In the genomic region with DNA sequence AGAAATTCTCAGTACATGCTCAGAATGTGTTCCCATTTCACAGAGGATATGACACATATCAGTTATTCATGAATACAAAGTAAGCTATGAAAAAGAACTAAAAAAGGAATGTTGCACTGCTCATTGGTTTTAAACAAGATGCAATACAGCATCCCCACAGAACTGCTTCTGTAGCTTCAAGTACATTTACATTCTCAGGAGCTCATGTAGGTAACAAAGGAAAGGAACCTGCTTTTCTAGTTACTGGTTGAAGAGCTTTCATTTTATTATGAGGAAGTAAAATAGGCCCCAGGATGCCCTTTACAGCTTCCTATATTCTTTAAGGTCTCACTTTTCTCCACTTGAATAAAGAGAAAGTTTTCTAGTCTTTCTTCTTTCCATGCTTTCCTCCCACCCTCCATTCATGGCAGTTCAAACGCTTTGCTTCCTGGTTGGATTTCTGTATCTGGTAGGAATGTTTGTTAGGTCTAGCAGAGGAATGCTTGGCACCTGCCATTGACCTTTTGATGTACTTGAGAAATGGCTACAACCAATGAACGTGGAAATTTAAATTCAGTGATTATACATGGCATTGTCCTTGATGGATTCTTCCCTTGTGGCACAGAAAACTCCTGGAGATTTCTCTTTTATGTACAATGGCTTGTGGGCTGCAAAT, we compare ENCODE assay signal across 24 cellular contexts. TPM values are rescaled to one million over a fixed set of nuclear protein-coding genes. Genes with fewer than 3 reads are reported as not detected.
DNase-seq lines count a peak whose midpoint lies in the region.
"Had no signal": no experiment of that assay in that cellular context is flagged by ENCODE, and none has a peak within 500 bp of the region (broad histone marks: within the 10 kb centered on the region; RNA-seq: fewer than 3 reads in every experiment).

No MANE protein-coding gene starts in this region.

- no peaks in the 10 kb centered on the region for H3K36me3 Mint-ChIP-seq in T-helper 2 cell treated with Interferon-gamma antibody and Interleukin-4, amounts not matched to agents 5 μg/mL and 100 μg/mL, for 36 hours (ENCODE audit: low read depth)
- H3K36me3 Mint-ChIP-seq: activated naive CD4-positive, alpha-beta T cell treated with anti-CD3 and anti-CD28 coated beads, Interleukin-2, amount 50 U/mL, for 72 hours; IgD-negative memory B cell; stimulated activated effector memory CD8-positive, alpha-beta T cell treated with anti-CD3 and anti-CD28 coated beads, Interleukin-12 subunit alpha, Interleukin-12 subunit beta, amount 100 ng/mL, for 72 hours had no signal

- no peaks in the 10 kb centered on the region for H3K9me3 ChIP-seq in iPS DF 6.9 (ENCODE audit: control insufficient read depth, insufficient read depth, low read length)
- H3K9me3 ChIP-seq: BLaER1, left lung had no signal

- H3K27me3 ChIP-seq in iPS DF 6.9 (ENCODE audit: control insufficient read depth, insufficient read depth, low read length), result no peaks in the 10 kb centered on the region
- H3K27me3 ChIP-seq: BLaER1, left lung had no signal

- H3K36me3 ChIP-seq in iPS DF 6.9 (ENCODE audit: control insufficient read depth, insufficient read depth, low read length), result no peaks in the 10 kb centered on the region
- H3K36me3 ChIP-seq: BLaER1, left lung had no signal

- no peak overlapping the region for H3K27ac Mint-ChIP-seq in T-helper 2 cell treated with Interferon-gamma antibody and Interleukin-4, amounts not matched to agents 5 μg/mL and 100 μg/mL, for 36 hours
- H3K27ac Mint-ChIP-seq: activated CD8-positive, alpha-beta T cell treated with anti-CD3 and anti-CD28 coated beads for 36 hours; activated naive CD4-positive, alpha-beta T cell treated with anti-CD3 and anti-CD28 coated beads, Interleukin-2, amount 50 U/mL, for 72 hours; activated T-helper 2 cell treated with anti-CD3 and anti-CD28 coated beads, Interferon-gamma antibody, Interleukin-2, Interleukin-4, amounts not matched to agents 10 μg/mL and 5 μg/mL and 100 μg/mL, durations not matched to agents 14 hours and 24 hours and 36 hours; IgD-negative memory B cell; stimulated activated effector memory CD8-positive, alpha-beta T cell treated with anti-CD3 and anti-CD28 coated beads, Interleukin-12 subunit alpha, Interleukin-12 subunit beta, amount 100 ng/mL, for 72 hours had no signal

- H3K4me3 ChIP-seq in iPS DF 6.9 (ENCODE audit: low read length), result no peak overlapping the region
- H3K4me3 ChIP-seq: BLaER1, left lung had no signal

- no peak overlapping the region for H3K27ac ChIP-seq in iPS DF 6.9 (ENCODE audit: low read length)
- H3K27ac ChIP-seq: BLaER1, left lung had no signal

- peak; percentile 4 for DNase-seq in EL
- peak; percentile 1 for DNase-seq in HT1080 (ENCODE audit: low read depth)
- peak; percentile 16 for DNase-seq in SKM-1 treated with dmso at 0.1 percent for 144 hours (lab: John Stamatoyannopoulos, UW; ENCODE audit: unreplicated experiment)
- DNase-seq in iPS DF 6.9 (ENCODE audit: low read depth, low spot score), result peak; percentile 4
- DNase-seq in NCI-H146 (lab: John Stamatoyannopoulos, UW), result no peak
- DNase-seq in NCI-H1417 (lab: John Stamatoyannopoulos, UW), result no peak
- no peak for DNase-seq in foreskin melanocyte
- no peak for DNase-seq in T-helper 2 cell treated with Interferon-gamma antibody and Interleukin-4, amounts not matched to agents 5 μg/mL and 100 μg/mL, for 36 hours (ENCODE audit: low spot score)
- DNase-seq: activated CD8-positive, alpha-beta T cell treated with anti-CD3 and anti-CD28 coated beads for 36 hours; amygdala; DMS79; hypothalamus; left lung; mesenchymal stem cell; NCI-H1694; NCI-H2171 treated with DMSO at 0.1 percent for 48 hours; NCI-H524 had no signal

- H3K9me3 Mint-ChIP-seq in T-helper 2 cell treated with Interferon-gamma antibody and Interleukin-4, amounts not matched to agents 5 μg/mL and 100 μg/mL, for 36 hours, result no peaks in the 10 kb centered on the region
- H3K9me3 Mint-ChIP-seq: activated CD8-positive, alpha-beta T cell treated with anti-CD3 and anti-CD28 coated beads for 36 hours; activated naive CD4-positive, alpha-beta T cell treated with anti-CD3 and anti-CD28 coated beads, Interleukin-2, amount 50 U/mL, for 72 hours; activated T-helper 2 cell treated with anti-CD3 and anti-CD28 coated beads, Interferon-gamma antibody, Interleukin-2, Interleukin-4, amounts not matched to agents 10 μg/mL and 5 μg/mL and 100 μg/mL, durations not matched to agents 14 hours and 24 hours and 36 hours had no signal

- no peak overlapping the region for H3K4me3 Mint-ChIP-seq in T-helper 2 cell treated with Interferon-gamma antibody and Interleukin-4, amounts not matched to agents 5 μg/mL and 100 μg/mL, for 36 hours
- H3K4me3 Mint-ChIP-seq: activated CD8-positive, alpha-beta T cell treated with anti-CD3 and anti-CD28 coated beads for 36 hours; IgD-negative memory B cell; stimulated activated effector memory CD8-positive, alpha-beta T cell treated with anti-CD3 and anti-CD28 coated beads, Interleukin-12 subunit alpha, Interleukin-12 subunit beta, amount 100 ng/mL, for 72 hours had no signal

- H3K4me1 ChIP-seq in iPS DF 6.9 (ENCODE audit: control insufficient read depth, insufficient read depth, low read length), result peaks cover 1% of the 10 kb centered on the region; the same call in 1 of the 2 replicates
- H3K4me1 ChIP-seq: BLaER1, left lung had no signal

- H3K4me1 Mint-ChIP-seq in T-helper 2 cell treated with Interferon-gamma antibody and Interleukin-4, amounts not matched to agents 5 μg/mL and 100 μg/mL, for 36 hours (ENCODE audit: low read depth), result no peaks in the 10 kb centered on the region
- H3K4me1 Mint-ChIP-seq: IgD-negative memory B cell; stimulated activated effector memory CD8-positive, alpha-beta T cell treated with anti-CD3 and anti-CD28 coated beads, Interleukin-12 subunit alpha, Interleukin-12 subunit beta, amount 100 ng/mL, for 72 hours had no signal

- H3K27me3 Mint-ChIP-seq in T-helper 2 cell treated with Interferon-gamma antibody and Interleukin-4, amounts not matched to agents 5 μg/mL and 100 μg/mL, for 36 hours (ENCODE audit: low read depth), result no peaks in the 10 kb centered on the region
- H3K27me3 Mint-ChIP-seq: IgD-negative memory B cell had no signal

- no CpG with 5 or more reads among the region's 2 CpGs for WGBS in iPS DF 6.9 (ENCODE audit: insufficient coverage, insufficient read length)

RNA-seq across cellular contexts. Expression of a gene that starts 27.1 kb away (rescaled TPM):
- total RNA-seq in HT1080 (2014; rRNA removed; shearing (Covaris generic)), result 4.7 and 5.0 TPM in 2 replicates
- polyA plus RNA-seq in HT1080 (2015; cell fraction: cytosol; rRNA removed), result 1.8 and 2.8 TPM in 2 replicates
- polyA plus RNA-seq in HT1080 (2015; cell fraction: nucleus; rRNA removed), result 0.74 and 1.00 TPM in 2 replicates
- total RNA-seq: activated CD8-positive, alpha-beta T cell treated with anti-CD3 and anti-CD28 coated beads for 36 hours; activated naive CD4-positive, alpha-beta T cell treated with anti-CD3 and anti-CD28 coated beads, Interleukin-2, amount 50 U/mL, for 72 hours; activated T-helper 2 cell treated with anti-CD3 and anti-CD28 coated beads, Interferon-gamma antibody, Interleukin-2, Interleukin-4, amounts not matched to agents 10 μg/mL and 5 μg/mL and 100 μg/mL, durations not matched to agents 14 hours and 24 hours and 36 hours; osteocyte; T-helper 2 cell treated with Interferon-gamma antibody and Interleukin-4, amounts not matched to agents 100 ng/mL and 5 ng/mL, for 36 hours had no signal
- polyA plus RNA-seq: IgD-negative memory B cell had no signal

Comparison
In these comparisons a context has a peak if more than half of its experiments do, and no peak if none do; other contexts are left out.
1. DNase-seq: peak in EL (single experiment), HT1080 (single experiment), SKM-1 treated with dmso at 0.1 percent for 144 hours (single experiment) and iPS DF 6.9 (single experiment); none in NCI-H146 (single experiment), NCI-H1417 (0 of 3), foreskin melanocyte (single experiment) and T-helper 2 cell treated with Interferon-gamma antibody and Interleukin-4, amounts not matched to agents 5 μg/mL and 100 μg/mL, for 36 hours (single experiment).